21 cellular contexts compared by ENCODE assay signal in genomic region chr21:42538479-42539275, GRCh38. TPM values are rescaled to one million over a fixed set of nuclear protein-coding genes. Genes with fewer than 3 reads are reported as not detected.
DNase-seq lines count a peak whose midpoint lies in the region; ATAC-seq and TF ChIP-seq lines count a peak whose summit lies in the region.
"Had no signal": no experiment of that assay in that cellular context is flagged by ENCODE, and none has a peak within 500 bp of the region (broad histone marks: within the 10 kb centered on the region; RNA-seq: fewer than 3 reads in every experiment).

No MANE protein-coding gene starts in this region.

- intact Hi-C loops in posterior vena cava (cut with DNase I) = no loop called here

- H3K4me1 ChIP-seq in DOHH2 (ENCODE audit: control insufficient read depth, low read length) = peaks cover 54% of the 10 kb centered on the region

- no peak for TF ChIP-seq CTCF in DOHH2 (IDR thresholded peaks at IDR 0.05; ENCODE audit: low read depth, low read length, poor library complexity, severe bottlenecking)

- peak overlapping the region; percentile 95 for H3K4me2 ChIP-seq in DOHH2 (ENCODE audit: low read length)

- H3K9me2 ChIP-seq in DOHH2 (replicated peaks; ENCODE audit: control insufficient read depth, low read length) = no peaks in the 10 kb centered on the region

- DNase-seq in NCI-H1417 treated with DMSO at 0.1 percent for 48 hours (lab: John Stamatoyannopoulos, UW) (peak; percentile 49), RPMI8226 (peak; percentile 10), posterior vena cava (ENCODE audit: low spot score) (peak; percentile 25), G401 (ENCODE audit: low spot score) (no peak), T-helper 1 cell (no peak)
- DNase-seq in stimulated activated CD4-positive, alpha-beta T cell treated with anti-CD3 and anti-CD28 coated beads, Interleukin-1b, Interleukin-23, amount 100 ng/mL, for 48 hours = no peak
- DNase-seq: activated CD4-positive, alpha-beta T cell treated with anti-CD3 and anti-CD28 coated beads, Interleukin-2, amount 50 U/mL, for 48 hours; activated naive CD4-positive, alpha-beta T cell; activated T-cell treated with anti-CD3 and anti-CD28 coated beads, Interleukin-2, amount 50 U/mL, for 1 hour; COR-L47; dermis blood vessel endothelial cell; HCEC 1CT; heart right ventricle; NCI-H1436; NCI-H2227 treated with DMSO at 0.1 percent for 48 hours; nucleus accumbens; stimulated activated CD8-positive, alpha-beta memory T cell treated with anti-CD3 and anti-CD28 coated beads, Interleukin-4, amount 100 ng/mL, for 48 hours had no signal

- peaks cover 49% of the 10 kb centered on the region for H3K36me3 ChIP-seq in DOHH2 (ENCODE audit: control insufficient read depth, low read length)

- no peaks in the 10 kb centered on the region for H4K20me1 ChIP-seq in DOHH2 (ENCODE audit: control insufficient read depth, insufficient read depth, low read depth, low read length)

- no peak for ATAC-seq in HG02763 (IDR thresholded peaks at IDR 0.05; ENCODE audit: unreplicated experiment)
- ATAC-seq: heart right ventricle had no signal

- no peaks in the 10 kb centered on the region for H3K27me3 ChIP-seq in DOHH2 (ENCODE audit: control insufficient read depth, low read length)
- H3K27me3 ChIP-seq: heart right ventricle had no signal

- 0 out of 2 replicates have a peak overlapping the region, but pooled peaks have one; percentile 81 for H3K4me3 ChIP-seq in DOHH2 (ENCODE audit: low read length)
- H3K4me3 ChIP-seq: heart right ventricle, lung had no signal

- peaks cover 12% of the 10 kb centered on the region for H3K79me2 ChIP-seq in DOHH2 (ENCODE audit: control insufficient read depth, low read length)

- peaks cover 41% of the 10 kb centered on the region for H3F3A ChIP-seq in DOHH2 (ENCODE audit: control insufficient read depth, insufficient read depth)

- peak overlapping the region; percentile 99 for H3K27ac ChIP-seq in DOHH2 (ENCODE audit: low read depth, low read length)
- H3K27ac ChIP-seq: heart right ventricle had no signal

- no peaks in the 10 kb centered on the region for H3K9me3 ChIP-seq in DOHH2 (ENCODE audit: control insufficient read depth, insufficient read depth, low read length)
- H3K9me3 ChIP-seq: heart right ventricle had no signal

- in situ Hi-C loops in G401 (cut with HindIII; ENCODE audit: low sequenced_read_pairs) = no loop called here

RNA-seq across cellular contexts. Expression of gene SLC37A1, which starts 25.0 kb away (rescaled TPM):
- total RNA-seq in posterior vena cava = 1 to 10 TPM; 5.2 to 6.0 TPM
- 0.37 and 0.86 TPM in 2 replicates for total RNA-seq in G401 (2014; rRNA removed; shearing (Covaris generic))

RNA-seq across cellular contexts. Expression of gene RSPH1, which starts 42.7 kb away (rescaled TPM):
- under 1 TPM in 1 of 2 donors, not detected in 1; 0.19 TPM for total RNA-seq in posterior vena cava
- 0.41 TPM in 1 of 2 replicates, not detected in the other for total RNA-seq in G401 (2014; rRNA removed; shearing (Covaris generic))
- total RNA-seq: dermis blood vessel endothelial cell, fibroblast of villous mesenchyme had no signal

Comparison
In these comparisons a context has a peak if more than half of its experiments do, and no peak if none do; other contexts are left out.
1. DNase-seq: peak in NCI-H1417 treated with DMSO at 0.1 percent for 48 hours (single experiment), RPMI8226 (single experiment) and posterior vena cava (single experiment); none in G401 (single experiment), stimulated activated CD4-positive, alpha-beta T cell treated with anti-CD3 and anti-CD28 coated beads, Interleukin-1b, Interleukin-23, amount 100 ng/mL, for 48 hours (single experiment) and T-helper 1 cell (0 of 5).